Comparison of ENCODE assay signal across 1 cellular context in genomic region chr1:230160957-230161771, GRCh38.
TF ChIP-seq lines count a peak whose summit lies in the region.

No MANE protein-coding gene starts in this region.

TF ChIP-seq in K562, 482 proteins besides CTCF, POLR2A, EP300 and RAD21 (continued from another document and continues in another):
- TF ChIP-seq ZNF277 (CRISPR knock-in tag; IDR thresholded peaks at IDR 0.05; ENCODE audit: borderline replicate concordance): no peak
- no peak for TF ChIP-seq EWSR1 (IDR thresholded peaks at IDR 0.05; ENCODE audit: borderline replicate concordance, low read depth, partially characterized antibody)
- no peak for TF ChIP-seq MED1 (CRISPR knock-in tag; IDR thresholded peaks at IDR 0.05; ENCODE audit: borderline replicate concordance)
- TF ChIP-seq PURB (CRISPR knock-in tag; IDR thresholded peaks at IDR 0.05; ENCODE audit: low read depth): no peak
- no peak for TF ChIP-seq ZNF274 (IDR thresholded peaks at IDR 0.05; ENCODE audit: borderline replicate concordance, low read depth, low read length)
- no peak for TF ChIP-seq ZBTB26 (CRISPR knock-in tag; IDR thresholded peaks at IDR 0.05)
- peak; percentile 54 for TF ChIP-seq TFE3 (CRISPR knock-in tag; IDR thresholded peaks at IDR 0.05)
- no peak for TF ChIP-seq AFF4 (CRISPR knock-in tag; IDR thresholded peaks at IDR 0.05)
- TF ChIP-seq NFATC3 (IDR thresholded peaks at IDR 0.05): 0 out of 2 replicates have a peak, but pooled peaks have one; percentile 33
- TF ChIP-seq SAFB (IDR thresholded peaks at IDR 0.05; ENCODE audit: borderline replicate concordance, low read depth, low read length): no peak
- no peak for TF ChIP-seq RFX7 (CRISPR knock-in tag; IDR thresholded peaks at IDR 0.05)
- TF ChIP-seq ETS1 (conservative IDR thresholded peaks at IDR 0.05; ENCODE audit: control insufficient read depth, low read depth, low read length): no peak
- TF ChIP-seq PTRF (tag; IDR thresholded peaks at IDR 0.05): 0 out of 2 replicates have a peak, but pooled peaks have one; percentile 65
- TF ChIP-seq ZNF76 (CRISPR knock-in tag; IDR thresholded peaks at IDR 0.05; ENCODE audit: borderline replicate concordance): peak; percentile 90
- no peak for TF ChIP-seq MTA2 (IDR thresholded peaks at IDR 0.05; ENCODE audit: low read depth)
- TF ChIP-seq RERE (CRISPR knock-in tag; IDR thresholded peaks at IDR 0.05; ENCODE audit: borderline replicate concordance): no peak
- TF ChIP-seq PHTF2 (CRISPR knock-in tag; IDR thresholded peaks at IDR 0.05): no peak
- TF ChIP-seq MEF2A (IDR thresholded peaks at IDR 0.05; ENCODE audit: control insufficient read depth, low read depth, low read length): no peak
- TF ChIP-seq POLR2AphosphoS2 (IDR thresholded peaks at IDR 0.05; ENCODE audit: low read length): no peak
- TF ChIP-seq ZBED1 (IDR thresholded peaks at IDR 0.05): no peak
- TF ChIP-seq RBM22 (IDR thresholded peaks at IDR 0.05; ENCODE audit: low read depth, low read length, poor library complexity, severe bottlenecking): no peak
- TF ChIP-seq RUNX1 (IDR thresholded peaks at IDR 0.05; ENCODE audit: low read depth): no peak
- TF ChIP-seq TAF1 (IDR thresholded peaks at IDR 0.05; ENCODE audit: control insufficient read depth, extremely low read depth, insufficient read depth, low read length, severe bottlenecking): no peak
- no peak for TF ChIP-seq SMARCC2 (IDR thresholded peaks at IDR 0.05; ENCODE audit: low read depth)
- peak in 1 of 2 experiments; percentile 73; a peak in 1 of 4 replicates for TF ChIP-seq TEAD1 (CRISPR knock-in tag; IDR thresholded peaks at IDR 0.05)
- peak; percentile 47; the same call in 1 of the 2 replicates for TF ChIP-seq ZNF232 (CRISPR knock-in tag; IDR thresholded peaks at IDR 0.05)
- no peak for TF ChIP-seq NCOA2 (IDR thresholded peaks at IDR 0.05; ENCODE audit: partially characterized antibody in 2 of 2)
- TF ChIP-seq BRCA1 (IDR thresholded peaks at IDR 0.05): no peak
- no peak for TF ChIP-seq BRCA1 (CRISPR knock-in tag; IDR thresholded peaks at IDR 0.05)
- peak; percentile 39; the same call in 1 of the 2 replicates for TF ChIP-seq ZBTB33 (CRISPR knock-in tag; IDR thresholded peaks at IDR 0.05)
- no peak; the same call in 1 of the 2 replicates for TF ChIP-seq ZNF644 (tag; IDR thresholded peaks at IDR 0.05; ENCODE audit: low read depth)
- no peak for TF ChIP-seq PCBP1 (IDR thresholded peaks at IDR 0.05; ENCODE audit: low read depth, low read length, poor library complexity, severe bottlenecking)
- no peak for TF ChIP-seq ZNF431 (CRISPR knock-in tag; IDR thresholded peaks at IDR 0.05)
- no peak for TF ChIP-seq SREBF2 (CRISPR knock-in tag; IDR thresholded peaks at IDR 0.05)
- TF ChIP-seq MCM2 (IDR thresholded peaks at IDR 0.05; ENCODE audit: low read depth): no peak
- TF ChIP-seq CXXC5 (CRISPR knock-in tag; IDR thresholded peaks at IDR 0.05): peak; percentile 93
- TF ChIP-seq NR0B1 (IDR thresholded peaks at IDR 0.05; ENCODE audit: partially characterized antibody): no peak
- TF ChIP-seq COPS2 (conservative IDR thresholded peaks at IDR 0.05): no peak
- TF ChIP-seq ZNF3 (CRISPR knock-in tag; IDR thresholded peaks at IDR 0.05): no peak
- TF ChIP-seq SMAD1 (IDR thresholded peaks at IDR 0.05; ENCODE audit: low read depth, low read length, partially characterized antibody): no peak
- no peak for TF ChIP-seq HIVEP1 (CRISPR knock-in tag; IDR thresholded peaks at IDR 0.05)
- TF ChIP-seq TCFL5 (CRISPR knock-in tag; conservative IDR thresholded peaks at IDR 0.05): no peak
- TF ChIP-seq CREM (IDR thresholded peaks at IDR 0.05; ENCODE audit: low read depth): no peak
